ENCODE assay signal across 1 cellular context in the genomic region with DNA sequence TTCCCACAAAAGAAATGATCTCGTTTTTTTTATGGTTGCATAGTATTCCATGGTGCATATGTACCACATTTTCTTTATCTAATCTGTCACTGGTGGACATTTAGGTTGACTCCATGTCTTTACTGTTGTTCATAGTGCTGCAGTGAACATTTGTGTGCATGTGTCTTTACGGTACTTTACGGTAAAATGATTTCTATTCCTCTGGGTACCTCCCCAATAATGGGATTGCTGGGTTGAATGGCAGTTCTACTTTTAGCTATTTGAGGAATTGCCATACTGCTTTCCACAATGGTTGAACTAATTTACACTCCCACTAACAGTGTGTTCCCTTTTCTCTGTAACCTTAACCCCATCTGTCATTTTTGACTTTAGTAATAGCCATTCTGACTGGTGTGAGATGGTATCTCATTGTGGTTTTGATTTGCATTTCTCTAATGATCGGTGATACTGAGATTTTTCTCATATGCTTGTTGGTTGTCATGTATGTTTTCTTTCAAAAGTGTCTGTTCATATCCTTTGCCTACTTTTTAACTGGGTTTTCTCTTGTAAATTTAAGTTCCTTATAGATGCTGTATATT.
TF ChIP-seq lines count a peak whose summit lies in the region.

No MANE protein-coding gene starts in this region.

TF ChIP-seq in GM12878, 131 proteins besides CTCF, POLR2A, EP300 and RAD21:
- TF ChIP-seq TARDBP (IDR thresholded peaks at IDR 0.05; ENCODE audit: borderline replicate concordance) = no peak
- TF ChIP-seq, protein P1, sequence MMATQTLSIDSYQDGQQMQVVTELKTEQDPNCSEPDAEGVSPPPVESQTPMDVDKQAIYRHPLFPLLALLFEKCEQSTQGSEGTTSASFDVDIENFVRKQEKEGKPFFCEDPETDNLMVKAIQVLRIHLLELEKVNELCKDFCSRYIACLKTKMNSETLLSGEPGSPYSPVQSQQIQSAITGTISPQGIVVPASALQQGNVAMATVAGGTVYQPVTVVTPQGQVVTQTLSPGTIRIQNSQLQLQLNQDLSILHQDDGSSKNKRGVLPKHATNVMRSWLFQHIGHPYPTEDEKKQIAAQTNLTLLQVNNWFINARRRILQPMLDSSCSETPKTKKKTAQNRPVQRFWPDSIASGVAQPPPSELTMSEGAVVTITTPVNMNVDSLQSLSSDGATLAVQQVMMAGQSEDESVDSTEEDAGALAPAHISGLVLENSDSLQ (IDR thresholded peaks at IDR 0.05) = peak; percentile 33; the same call in 1 of the 2 replicates
- peak; percentile 50; the same call in 1 of the 2 replicates for TF ChIP-seq NBN (IDR thresholded peaks at IDR 0.05)
- no peak for TF ChIP-seq GABPA (IDR thresholded peaks at IDR 0.05; ENCODE audit: low read depth)
- TF ChIP-seq, protein P2, sequence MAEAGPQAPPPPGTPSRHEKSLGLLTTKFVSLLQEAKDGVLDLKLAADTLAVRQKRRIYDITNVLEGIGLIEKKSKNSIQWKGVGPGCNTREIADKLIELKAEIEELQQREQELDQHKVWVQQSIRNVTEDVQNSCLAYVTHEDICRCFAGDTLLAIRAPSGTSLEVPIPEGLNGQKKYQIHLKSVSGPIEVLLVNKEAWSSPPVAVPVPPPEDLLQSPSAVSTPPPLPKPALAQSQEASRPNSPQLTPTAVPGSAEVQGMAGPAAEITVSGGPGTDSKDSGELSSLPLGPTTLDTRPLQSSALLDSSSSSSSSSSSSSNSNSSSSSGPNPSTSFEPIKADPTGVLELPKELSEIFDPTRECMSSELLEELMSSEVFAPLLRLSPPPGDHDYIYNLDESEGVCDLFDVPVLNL (IDR thresholded peaks at IDR 0.05; ENCODE audit: low read depth, low read length) = no peak
- no peak for TF ChIP-seq MYC (IDR thresholded peaks at IDR 0.05; ENCODE audit: insufficient read depth, insufficient read length, insufficient replicate concordance, low read length, severe bottlenecking)
- TF ChIP-seq SMARCA5 (IDR thresholded peaks at IDR 0.05) = no peak
- TF ChIP-seq SIX5 (IDR thresholded peaks at IDR 0.05; ENCODE audit: low read depth, low read length, severe bottlenecking) = no peak
- no peak for TF ChIP-seq POLR2AphosphoS5 (IDR thresholded peaks at IDR 0.05; ENCODE audit: low read length)
- no peak for TF ChIP-seq JUND (IDR thresholded peaks at IDR 0.05; ENCODE audit: low read depth, low read length)
